ENCODE assay signal across 15 cellular contexts in the genomic region with DNA sequence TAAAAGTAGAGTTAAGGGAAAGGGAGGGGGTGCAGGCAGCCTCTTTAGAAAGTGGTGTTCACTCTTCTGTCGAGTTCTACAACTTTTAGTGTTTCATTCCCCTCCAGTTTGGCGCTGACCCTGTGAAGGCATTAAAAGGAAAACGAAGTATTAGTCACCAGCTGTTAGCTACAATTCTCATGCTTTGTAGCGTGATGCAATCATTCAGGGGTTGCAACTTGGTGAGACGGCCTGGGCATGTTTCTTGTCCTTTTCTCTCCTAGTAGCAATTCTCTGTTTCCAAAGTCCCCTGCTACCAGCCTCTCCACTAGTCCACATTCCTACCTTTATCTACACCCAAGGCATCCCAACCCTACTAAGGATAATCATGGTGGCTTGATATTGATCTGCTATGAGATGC. TPM values are rescaled to one million over a fixed set of nuclear protein-coding genes. Genes with fewer than 3 reads are reported as not detected.
DNase-seq lines count a peak whose midpoint lies in the region; FAIRE-seq and TF ChIP-seq lines count a peak whose summit lies in the region.
"Had no signal": no experiment of that assay in that cellular context is flagged by ENCODE, and none has a peak within 500 bp of the region (broad histone marks: within the 10 kb centered on the region; RNA-seq: fewer than 3 reads in every experiment).

No MANE protein-coding gene starts in this region.

- BruUV-seq in A673 (replicated peaks; lab: Mats Ljungman, UMichigan): no TSS peak

- H3K4me3 Mint-ChIP-seq in activated T-helper 1 cell treated with anti-CD3 and anti-CD28 coated beads, Interleukin-12 subunit alpha, Interleukin-12 subunit beta, Interleukin-2, Interleukin-4 antibody, amounts not matched to agents 30 ng/mL and 10 ng/mL and 1 ng/mL, durations not matched to agents 14 hours and 24 hours and 36 hours: no peak overlapping the region
- H3K4me3 Mint-ChIP-seq: central memory CD8-positive, alpha-beta T cell had no signal

- CTCF ChIA-PET in GM10248 (lab: Yijun Ruan, JAX): interaction anchor here (0.8 to 5.3 kb wide), 5 partner anchors 10 to 224 kb away, joined by 4 to 21 read pairs (median 6); partner anchors contain the start of gene CREB3L2
- CTCF ChIA-PET in A673 (lab: Charles Lee): no interaction called here

- peaks cover 0 to 5% (median 0%) of the 10 kb centered on the region in 3 donors for H3K9me3 ChIP-seq in tibial artery
- H3K9me3 ChIP-seq in A673 (ENCODE audit: low read depth, low read length, poor library complexity, severe bottlenecking): no peaks in the 10 kb centered on the region

- peaks cover 30% of the 10 kb centered on the region for H3K4me1 Mint-ChIP-seq in activated T-helper 1 cell treated with anti-CD3 and anti-CD28 coated beads, Interleukin-12 subunit alpha, Interleukin-12 subunit beta, Interleukin-2, Interleukin-4 antibody, amounts not matched to agents 30 ng/mL and 10 ng/mL and 1 ng/mL, durations not matched to agents 14 hours and 24 hours and 36 hours (ENCODE audit: low read depth)
- H3K4me1 Mint-ChIP-seq: central memory CD8-positive, alpha-beta T cell had no signal

- POLR2A ChIA-PET in GM10248 (lab: Yijun Ruan, JAX) (no interaction called here), A673 (lab: Charles Lee; ENCODE audit: low non-redundant PET) (no interaction called here)

- peak overlapping the region; percentile 62 to 65 for H3K27ac ChIP-seq in tibial artery
- no peak overlapping the region for H3K27ac ChIP-seq in A673 (ENCODE audit: low read depth, low read length, poor library complexity, severe bottlenecking)

- H3K36me3 ChIP-seq in tibial artery (peaks cover 51 to 87% (median 53%) of the 10 kb centered on the region in 3 donors), A673 (ENCODE audit: insufficient read depth, low read length, poor library complexity, severe bottlenecking) (peaks cover 6% of the 10 kb centered on the region)

- H3K9me3 Mint-ChIP-seq in activated T-helper 1 cell treated with anti-CD3 and anti-CD28 coated beads, Interleukin-12 subunit alpha, Interleukin-12 subunit beta, Interleukin-2, Interleukin-4 antibody, amounts not matched to agents 30 ng/mL and 10 ng/mL and 1 ng/mL, durations not matched to agents 14 hours and 24 hours and 36 hours: no peaks in the 10 kb centered on the region
- H3K9me3 Mint-ChIP-seq: central memory CD8-positive, alpha-beta T cell had no signal

- H3K27me3 Mint-ChIP-seq in activated T-helper 1 cell treated with anti-CD3 and anti-CD28 coated beads, Interleukin-12 subunit alpha, Interleukin-12 subunit beta, Interleukin-2, Interleukin-4 antibody, amounts not matched to agents 30 ng/mL and 10 ng/mL and 1 ng/mL, durations not matched to agents 14 hours and 24 hours and 36 hours (ENCODE audit: insufficient read depth): no peaks in the 10 kb centered on the region
- H3K27me3 Mint-ChIP-seq: central memory CD8-positive, alpha-beta T cell had no signal

- H3K36me3 Mint-ChIP-seq in activated T-helper 1 cell treated with anti-CD3 and anti-CD28 coated beads, Interleukin-12 subunit alpha, Interleukin-12 subunit beta, Interleukin-2, Interleukin-4 antibody, amounts not matched to agents 30 ng/mL and 10 ng/mL and 1 ng/mL, durations not matched to agents 14 hours and 24 hours and 36 hours (ENCODE audit: low read depth): peaks cover 53% of the 10 kb centered on the region

- H3K27me3 ChIP-seq in tibial artery (no peaks in the 10 kb centered on the region), A673 (replicated peaks; ENCODE audit: insufficient read depth, low read depth, low read length, poor library complexity) (no peaks in the 10 kb centered on the region)
- H3K27me3 ChIP-seq: hepatocyte had no signal

- peak overlapping the region; percentile 43 for H3K27ac Mint-ChIP-seq in activated T-helper 1 cell treated with anti-CD3 and anti-CD28 coated beads, Interleukin-12 subunit alpha, Interleukin-12 subunit beta, Interleukin-2, Interleukin-4 antibody, amounts not matched to agents 30 ng/mL and 10 ng/mL and 1 ng/mL, durations not matched to agents 14 hours and 24 hours and 36 hours

- TF ChIP-seq CTCF in fibroblast of the aortic adventitia (IDR thresholded peaks at IDR 0.05; ENCODE audit: insufficient read depth, low read length) (no peak), tibial artery (IDR thresholded peaks at IDR 0.05) (no peak), GM10248 (IDR thresholded peaks at IDR 0.05; ENCODE audit: control extremely low read depth, extremely low read depth, low read depth, missing control alignments) (no peak), A673 (conservative IDR thresholded peaks at IDR 0.05; ENCODE audit: low read depth, low read length) (no peak)

- intact Hi-C loops in activated T-helper 1 cell treated with anti-CD3 and anti-CD28 coated beads, Interleukin-12 subunit alpha, Interleukin-12 subunit beta, Interleukin-2, Interleukin-4 antibody, amounts not matched to agents 30 ng/mL and 10 ng/mL and 1 ng/mL, durations not matched to agents 14 hours and 24 hours and 36 hours (cut with micrococcal nuclease): loop anchor here (5.0 kb wide), 1 partner anchor 108 kb away; no protein-coding TSS in a partner anchor
- intact Hi-C loops in tibial artery (cut with DNase I; ENCODE audit: low total_unique reads): no loop called here
- intact Hi-C loops in A673 (cut with micrococcal nuclease; ENCODE audit: unreplicated experiment): no loop called here

- no peak overlapping the region for H3K4me3 ChIP-seq in fibroblast of the aortic adventitia (ENCODE audit: low read depth, low read length)
- no peak overlapping the region for H3K4me3 ChIP-seq in tibial artery
- no peak overlapping the region for H3K4me3 ChIP-seq in A673 (ENCODE audit: low read depth, low read length, poor library complexity, severe bottlenecking)
- H3K4me3 ChIP-seq: hepatocyte had no signal

- H3K4me1 ChIP-seq in tibial artery (peaks cover 0 to 69% (median 13%) of the 10 kb centered on the region in 4 donors), A673 (ENCODE audit: insufficient read depth, low read length, poor library complexity, severe bottlenecking) (no peaks in the 10 kb centered on the region)

- DNase-seq in SIG-M5 treated with dmso at 0.1 percent for 504 hours (lab: John Stamatoyannopoulos, UW; ENCODE audit: unreplicated experiment) (peak; percentile 66), SIG-M5 (lab: John Stamatoyannopoulos, UW) (no peak), fibroblast of the aortic adventitia (ENCODE audit: low read depth) (peak; percentile 90), tibial artery (no peak), GM10248 (ENCODE audit: extremely low spot score) (no peak), urothelium cell line (ENCODE audit: low spot score) (no peak), A673 (ENCODE audit: low spot score) (no peak)
- no peak for DNase-seq in activated T-helper 1 cell treated with anti-CD3 and anti-CD28 coated beads, Interleukin-12 subunit alpha, Interleukin-12 subunit beta, Interleukin-2, Interleukin-4 antibody, amounts not matched to agents 30 ng/mL and 10 ng/mL and 1 ng/mL, durations not matched to agents 14 hours and 24 hours and 36 hours (ENCODE audit: low spot score)
- DNase-seq: GF-D8, NCI-H187 treated with DMSO at 0.1 percent for 48 hours, right cardiac atrium, T1000 had no signal

- FAIRE-seq in urothelium cell line (lab: Jason Lieb, UNC): no peak
- FAIRE-seq: A204.1 had no signal

RNA-seq across cellular contexts. Expression of gene DGKI, which starts 33.7 kb away (rescaled TPM):
- 27.3 and 30.2 TPM in 2 replicates for total RNA-seq in activated T-helper 1 cell treated with anti-CD3 and anti-CD28 coated beads, Interleukin-12 subunit alpha, Interleukin-12 subunit beta, Interleukin-2, Interleukin-4 antibody, amounts not matched to agents 30 ng/mL and 10 ng/mL and 1 ng/mL, durations not matched to agents 14 hours and 24 hours and 36 hours
- total RNA-seq in fibroblast of the aortic adventitia (ENCODE audit: low replicate concordance) (2.0 and 4.7 TPM in 2 replicates), A673 (2021) (0.39 TPM in 1 of 2 replicates, not detected in the other)

Comparison
In these comparisons a context has a peak if more than half of its experiments do, and no peak if none do; other contexts are left out.
1. DNase-seq: peak in SIG-M5 treated with dmso at 0.1 percent for 504 hours (single experiment) and fibroblast of the aortic adventitia (single experiment); none in SIG-M5 (single experiment), activated T-helper 1 cell treated with anti-CD3 and anti-CD28 coated beads, Interleukin-12 subunit alpha, Interleukin-12 subunit beta, Interleukin-2, Interleukin-4 antibody, amounts not matched to agents 30 ng/mL and 10 ng/mL and 1 ng/mL, durations not matched to agents 14 hours and 24 hours and 36 hours (single experiment), tibial artery (0 of 2), GM10248 (single experiment), urothelium cell line (single experiment) and A673 (single experiment).